Comparison of ENCODE assay signal across 8 cellular contexts in the genomic region with DNA sequence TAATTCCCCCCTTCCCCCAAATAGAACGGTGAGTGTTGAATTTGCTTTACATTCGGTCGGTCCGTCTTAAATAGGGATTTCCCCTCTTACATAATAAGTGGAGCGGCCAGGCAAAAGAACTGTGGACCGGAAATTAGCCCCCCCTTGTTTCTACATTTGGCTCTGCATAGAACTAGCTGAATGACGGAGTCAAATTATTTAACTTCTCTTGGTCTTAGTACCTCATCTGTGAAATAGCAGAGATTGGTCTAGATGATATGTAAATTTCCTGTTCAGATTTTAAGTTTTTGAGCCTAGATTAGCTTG. TPM values are rescaled to one million over a fixed set of nuclear protein-coding genes. Genes with fewer than 3 reads are reported as not detected.
DNase-seq lines count a peak whose midpoint lies in the region; ATAC-seq and TF ChIP-seq lines count a peak whose summit lies in the region.

No MANE protein-coding gene starts in this region.

- no peaks in the 10 kb centered on the region; the same call in 1 of the 2 replicates for H3K4me1 ChIP-seq in HUES6 (ENCODE audit: control insufficient read depth, insufficient read depth, low read length)
- no peaks in the 10 kb centered on the region for H3K4me1 ChIP-seq in skeletal muscle satellite cell (ENCODE audit: control insufficient read depth, insufficient read depth, low read length)

- no peak overlapping the region for H3K27ac ChIP-seq in HUES6 (ENCODE audit: low read depth, low read length)

- peak overlapping the region; percentile 74 for H3K4me3 ChIP-seq in HUES6 (ENCODE audit: low read depth, low read length)
- peak overlapping the region; percentile 75 for H3K4me3 ChIP-seq in fibroblast of villous mesenchyme (ENCODE audit: low read depth, low read length)
- H3K4me3 ChIP-seq in skeletal muscle satellite cell (ENCODE audit: low read length), result peak overlapping the region; percentile 79

- TF ChIP-seq CTCF in fibroblast of villous mesenchyme (IDR thresholded peaks at IDR 0.05; ENCODE audit: insufficient read depth, low read depth, low read length), result no peak

- no peaks in the 10 kb centered on the region for H3K36me3 ChIP-seq in HUES6 (ENCODE audit: control insufficient read depth, insufficient read depth, low read length)
- H3K36me3 ChIP-seq in skeletal muscle satellite cell (ENCODE audit: insufficient read depth, low read length), result no peaks in the 10 kb centered on the region

- DNase-seq in CD1c-positive myeloid dendritic cell (ENCODE audit: extremely low spot score) (peak; percentile 35), fibroblast of villous mesenchyme (ENCODE audit: low read depth) (no peak), COLO829 (ENCODE audit: low spot score) (no peak)
- no peak for DNase-seq in stimulated activated naive CD4-positive, alpha-beta T cell treated with Interleukin-2 at 50 U/mL for 16 hours (lab: John Stamatoyannopoulos, UW)
- no peak for DNase-seq in activated CD4-positive, alpha-beta T cell treated with anti-CD3 and anti-CD28 coated beads for 4 hours

- peak overlapping the region; percentile 98 for H3K4me2 ChIP-seq in skeletal muscle satellite cell (ENCODE audit: low read length)

- H3K9me3 ChIP-seq in HUES6 (ENCODE audit: control insufficient read depth, insufficient read depth, low read depth, low read length) (peaks cover 11% of the 10 kb centered on the region), skeletal muscle satellite cell (replicated peaks; ENCODE audit: low read length) (no peaks in the 10 kb centered on the region)

- peak; percentile 45 for ATAC-seq in GM19467 (IDR thresholded peaks at IDR 0.05; ENCODE audit: unreplicated experiment)

- no peak overlapping the region for H3K9ac ChIP-seq in HUES6 (ENCODE audit: low read length)
- H3K9ac ChIP-seq in skeletal muscle satellite cell (ENCODE audit: low read depth, low read length), result no peak overlapping the region

- peaks cover 12% of the 10 kb centered on the region; the same call in 1 of the 2 replicates for H3K27me3 ChIP-seq in HUES6 (ENCODE audit: control insufficient read depth, insufficient read depth, low read length)
- peaks cover 3% of the 10 kb centered on the region for H3K27me3 ChIP-seq in skeletal muscle satellite cell (ENCODE audit: control insufficient read depth, insufficient read depth, low read length)

RNA-seq across cellular contexts. Expression of a gene that starts 1.3 kb away (rescaled TPM):
- 7.7 and 18.1 TPM in 2 replicates for total RNA-seq in fibroblast of villous mesenchyme
- 5.9 and 9.6 TPM in 2 replicates for total RNA-seq in skeletal muscle satellite cell (2012; rRNA removed)

RNA-seq across cellular contexts. Expression of a gene that starts 14.3 kb away (rescaled TPM):
- total RNA-seq in fibroblast of villous mesenchyme, result 21.3 and 37.6 TPM in 2 replicates
- total RNA-seq in skeletal muscle satellite cell (2012; rRNA removed), result 18.0 and 19.4 TPM in 2 replicates

RNA-seq across cellular contexts. Expression of a gene that starts 32.3 kb away (rescaled TPM):
- total RNA-seq in fibroblast of villous mesenchyme, result 0.32 and 0.43 TPM in 2 replicates
- 0.44 and 0.51 TPM in 2 replicates for total RNA-seq in skeletal muscle satellite cell (2012; rRNA removed)
